8 cellular contexts compared by ENCODE assay signal in the genomic region with DNA sequence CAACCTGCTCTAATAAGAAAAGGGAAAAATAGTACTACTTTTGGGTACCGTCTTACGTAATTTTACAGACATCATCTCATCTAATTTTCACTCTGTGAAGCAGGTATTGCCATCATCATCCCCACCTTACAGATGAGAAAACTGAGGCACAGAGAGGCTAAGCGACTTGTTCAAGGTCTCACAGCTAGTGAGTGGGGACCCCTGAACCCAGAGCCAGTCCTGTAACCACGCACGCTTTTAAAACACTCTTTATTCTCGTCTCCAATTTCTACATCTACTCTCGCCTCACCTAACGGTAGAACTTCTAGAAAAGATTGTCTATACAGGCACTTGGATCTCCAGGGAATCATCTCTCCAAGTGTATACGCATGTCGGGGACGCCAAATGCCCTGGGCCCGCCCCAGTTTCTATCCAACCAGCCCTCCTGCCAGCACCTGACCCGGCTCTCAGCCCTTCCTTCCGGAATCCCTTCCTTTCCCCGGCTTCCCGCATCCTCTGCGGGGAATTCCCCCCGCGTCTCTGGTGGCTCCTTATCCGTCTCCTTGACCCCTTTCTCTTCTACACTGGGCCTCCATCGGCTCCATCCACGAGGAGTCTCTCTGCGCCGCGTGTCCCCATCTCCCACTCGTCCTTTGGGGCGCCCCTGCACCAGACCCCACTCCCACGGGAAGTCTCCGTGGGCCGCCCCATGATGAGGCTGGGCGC. TPM values are rescaled to one million over a fixed set of nuclear protein-coding genes. Genes with fewer than 3 reads are reported as not detected.
DNase-seq lines count a peak whose midpoint lies in the region; ATAC-seq, FAIRE-seq and TF ChIP-seq lines count a peak whose summit lies in the region.

No MANE protein-coding gene starts in this region.

- H3K9me3 ChIP-seq in RWPE2 (ENCODE audit: severe bottlenecking) (no peaks in the 10 kb centered on the region), mononuclear cell (ENCODE audit: low read depth, low read length) (no peaks in the 10 kb centered on the region)

- H3K36me3 ChIP-seq in RWPE2 (ENCODE audit: low read depth) = no peaks in the 10 kb centered on the region

- peak overlapping the region; percentile 41 for H3K4me3 ChIP-seq in RWPE2 (ENCODE audit: severe bottlenecking)
- peak overlapping the region; percentile 60 for H3K4me3 ChIP-seq in mononuclear cell (ENCODE audit: low read length)

- H3K27ac ChIP-seq in RWPE2 (ENCODE audit: poor library complexity, severe bottlenecking) = peak overlapping the region; percentile 1

- peaks cover 14% of the 10 kb centered on the region for H3K4me1 ChIP-seq in RWPE2 (ENCODE audit: insufficient read depth, poor library complexity, severe bottlenecking)
- peaks cover 87% of the 10 kb centered on the region for H3K4me1 ChIP-seq in mononuclear cell (ENCODE audit: insufficient read depth, low read length)

- H3K27me3 ChIP-seq in RWPE2 (ENCODE audit: insufficient read depth, poor library complexity, severe bottlenecking) (no peaks in the 10 kb centered on the region), mononuclear cell (ENCODE audit: insufficient read depth, low read length) (no peaks in the 10 kb centered on the region)

- TF ChIP-seq CTCF in RWPE2 (IDR thresholded peaks at IDR 0.05; ENCODE audit: poor library complexity, severe bottlenecking) = no peak

- peak; percentile 53 for FAIRE-seq in GM19239 (lab: Jason Lieb, UNC)

- peak; percentile 5; the same call in 1 of the 3 replicates for ATAC-seq in RWPE2 (ENCODE audit: low read depth)
- no peak for ATAC-seq in HG02798 (IDR thresholded peaks at IDR 0.05; ENCODE audit: poor library complexity, unreplicated experiment)

- DNase-seq in GM19239 (ENCODE audit: insufficient read length, low spot score) (no peak), RWPE2 (ENCODE audit: low spot score) (no peak), ureter (ENCODE audit: low spot score) (peak; percentile 65), medulla oblongata (ENCODE audit: extremely low spot score) (no peak), HCEC 1CT (no peak)
- DNase-seq in effector CD8-positive, alpha-beta T cell (lab: John Stamatoyannopoulos, UW) = peak; percentile 27

RNA-seq across cellular contexts. Expression of gene TRAF1, which starts 1.6 kb away (rescaled TPM):
- 88.8 TPM for total RNA-seq in mononuclear cell
- 10.0 TPM for total RNA-seq in ureter

RNA-seq across cellular contexts. Expression of gene PHF19, which starts 51.2 kb away (rescaled TPM):
- total RNA-seq in mononuclear cell (31.6 TPM), ureter (33.3 TPM)

Comparison
In these comparisons a context has a peak if more than half of its experiments do, and no peak if none do; other contexts are left out.
1. DNase-seq: peak in effector CD8-positive, alpha-beta T cell (single experiment) and ureter (single experiment); none in GM19239 (single experiment), RWPE2 (single experiment), medulla oblongata (single experiment) and HCEC 1CT (single experiment).